8 cellular contexts compared by ENCODE assay signal in genomic region chr10:123750901-123751300, GRCh38.
"Had no signal": no experiment of that assay in that cellular context is flagged by ENCODE, and none has a peak within 500 bp of the region (broad histone marks: within the 10 kb centered on the region; RNA-seq: fewer than 3 reads in every experiment).

No MANE protein-coding gene starts in this region.

- H3K9ac ChIP-seq: KMS-11 had no signal

- H3K36me3 Mint-ChIP-seq: IgD-negative memory B cell had no signal

- ATAC-seq: HepG2, K562 had no signal

- H3K4me2 ChIP-seq: KMS-11 had no signal

- H3K4me1 Mint-ChIP-seq: IgD-negative memory B cell had no signal

- DNase-seq: IMR-90, KBM-7, KG1 had no signal

- H3K4me3 Mint-ChIP-seq: IgD-negative memory B cell had no signal

- H3K27ac ChIP-seq: HL-60, KMS-11 had no signal

- H3K4me3 ChIP-seq: K562 had no signal

- H3K27ac Mint-ChIP-seq: IgD-negative memory B cell had no signal
